Comparison of ENCODE assay signal across 24 cellular contexts in genomic region chr7:2224934-2225333, GRCh38. TPM values are rescaled to one million over a fixed set of nuclear protein-coding genes. Genes with fewer than 3 reads are reported as not detected.
DNase-seq lines count a peak whose midpoint lies in the region; ATAC-seq, FAIRE-seq and TF ChIP-seq lines count a peak whose summit lies in the region.
"Had no signal": no experiment of that assay in that cellular context is flagged by ENCODE, and none has a peak within 500 bp of the region (broad histone marks: within the 10 kb centered on the region; RNA-seq: fewer than 3 reads in every experiment).

No MANE protein-coding gene starts in this region.

- no peak overlapping the region for H3K4me2 ChIP-seq in osteoblast (ENCODE audit: insufficient read depth, low read length)
- H3K4me2 ChIP-seq: neural progenitor cell had no signal

- H3K27me3 ChIP-seq in esophagus (ENCODE audit: control insufficient read depth in 1 of 2, insufficient read depth in 2 of 2, low read length in 2 of 2) (no peaks in the 10 kb centered on the region), osteoblast (ENCODE audit: insufficient read depth, low read length) (no peaks in the 10 kb centered on the region)
- H3K27me3 ChIP-seq: neural progenitor cell had no signal

- peaks cover 17% of the 10 kb centered on the region for H4K20me1 ChIP-seq in osteoblast (ENCODE audit: insufficient read depth, low read length)

- no peak for TF ChIP-seq CTCF in osteoblast (IDR thresholded peaks at IDR 0.05; ENCODE audit: extremely low read depth, low read depth, low read length)

- peak; percentile 48 for DNase-seq in 8988T
- peak; percentile 51 for DNase-seq in osteoblast (ENCODE audit: insufficient read length, low spot score, missing footprints)
- DNase-seq in GM12891 (ENCODE audit: insufficient read length, low spot score), result no peak
- no peak for DNase-seq in stimulated activated CD4-positive, alpha-beta T cell treated with anti-CD3 and anti-CD28 coated beads, Interleukin-4, amount 100 ng/mL, for 4 hours
- DNase-seq: activated CD4-positive, alpha-beta T cell treated with anti-CD3 and anti-CD28 coated beads, Interleukin-2, amount 10 ng/mL, durations not matched to agents 24 days and 14 days; activated naive CD4-positive, alpha-beta T cell treated with anti-CD3 and anti-CD28 coated beads for 36 hours; activated T-cell treated with anti-CD3 and anti-CD28 coated beads, Interleukin-2, amount 50 U/mL, for 72 hours; amygdala; CD8-positive, alpha-beta memory T cell; dermis blood vessel endothelial cell; Kasumi-1; NCI-H1048; NCI-H187 treated with DMSO at 0.1 percent for 48 hours; NCI-H526 treated with DMSO at 0.1 percent for 48 hours; stimulated activated CD4-positive, alpha-beta T cell treated with anti-CD3 and anti-CD28 coated beads, Interleukin-2, amount 100 ng/mL, for 24 hours; T-helper 2 cell had no signal

- ATAC-seq in HG02798 (IDR thresholded peaks at IDR 0.05; ENCODE audit: poor library complexity, unreplicated experiment) (no peak), HG03432 (IDR thresholded peaks at IDR 0.05; ENCODE audit: unreplicated experiment) (no peak)
- ATAC-seq: activated T-cell treated with anti-CD3 and anti-CD28 coated beads, Interleukin-2, amount 50 U/mL, for 72 hours had no signal

- no peak for TF ChIP-seq POLR2A in GM12891 (IDR thresholded peaks at IDR 0.05; ENCODE audit: low read depth, low read length)

- peaks cover 31% of the 10 kb centered on the region for H3K79me2 ChIP-seq in osteoblast (ENCODE audit: insufficient read depth, low read length)

- H3K4me3 ChIP-seq in esophagus (ENCODE audit: low read depth in 1 of 2, low read length in 2 of 2) (no peak overlapping the region), osteoblast (ENCODE audit: insufficient read depth, low read length) (no peak overlapping the region)
- H3K4me3 ChIP-seq: neural progenitor cell, SK-N-MC, skin epidermis had no signal

- WGBS in esophagus, 2 donors, result 55 to 64% methylated on average over 4 of the region's 4 CpGs

- peak; percentile 8; the same call in 1 of the 2 replicates for TF ChIP-seq RAD21 in Ishikawa (IDR thresholded peaks at IDR 0.05; ENCODE audit: low read depth)

- peak; percentile 89 for TF ChIP-seq EP300 in Ishikawa (IDR thresholded peaks at IDR 0.05; ENCODE audit: borderline replicate concordance)

- no peak overlapping the region for H2AFZ ChIP-seq in osteoblast (ENCODE audit: low read length)
- H2AFZ ChIP-seq: neural progenitor cell had no signal

- no peak for FAIRE-seq in GM12891 (lab: Jason Lieb, UNC)
- FAIRE-seq: RCC 7860 had no signal

- H3K9me3 ChIP-seq in esophagus (ENCODE audit: control insufficient read depth in 2 of 2, insufficient read depth in 1 of 2, low read depth in 1 of 2, low read length in 1 of 2) (no peaks in the 10 kb centered on the region), osteoblast (ENCODE audit: low read depth, low read length) (no peaks in the 10 kb centered on the region)

- H3K36me3 ChIP-seq in esophagus (ENCODE audit: control insufficient read depth in 2 of 2, insufficient read depth in 2 of 2, low read length in 1 of 2) (peaks cover 0 to 46% of the 10 kb centered on the region in 2 donors), osteoblast (ENCODE audit: insufficient read depth, low read length) (peaks cover 32% of the 10 kb centered on the region)
- H3K36me3 ChIP-seq: neural progenitor cell had no signal

- H3K4me1 ChIP-seq in esophagus (ENCODE audit: control insufficient read depth in 2 of 2, insufficient read depth in 2 of 2, low read length in 1 of 2) (peaks cover 0 to 15% of the 10 kb centered on the region in 2 donors), osteoblast (ENCODE audit: insufficient read depth, low read length) (no peaks in the 10 kb centered on the region)
- H3K4me1 ChIP-seq: neural progenitor cell had no signal

- H3K27ac ChIP-seq in esophagus (ENCODE audit: low read depth in 2 of 2, low read length in 1 of 2) (peak overlapping the region; percentile 69 to 80), osteoblast (ENCODE audit: low read depth, low read length) (no peak overlapping the region)
- H3K27ac ChIP-seq: neural progenitor cell, SK-N-MC had no signal

TF ChIP-seq in Ishikawa, 13 proteins besides CTCF, POLR2A, EP300 and RAD21:
- TF ChIP-seq TEAD4 (IDR thresholded peaks at IDR 0.05) (peak; percentile 97), CEBPB (IDR thresholded peaks at IDR 0.05) (peak; percentile 29; the same call in 1 of the 2 replicates), YY1 (IDR thresholded peaks at IDR 0.05; ENCODE audit: low read depth) (peak; percentile 63; the same call in 1 of the 2 replicates), TAF1 (IDR thresholded peaks at IDR 0.05; ENCODE audit: low read depth) (no peak), NFIC (IDR thresholded peaks at IDR 0.05) (peak; percentile 98), TCF12 (IDR thresholded peaks at IDR 0.05; ENCODE audit: low read depth) (peak; percentile 92), ZBTB7A (IDR thresholded peaks at IDR 0.05; ENCODE audit: low read depth) (no peak; the same call in 1 of the 2 replicates), FOXM1 (IDR thresholded peaks at IDR 0.05; ENCODE audit: borderline replicate concordance, low read depth) (0 out of 2 replicates have a peak, but pooled peaks have one; percentile 59), MAX (IDR thresholded peaks at IDR 0.05) (peak; percentile 68), USF1 (IDR thresholded peaks at IDR 0.05) (no peak)

TF ChIP-seq in GM12891, 5 proteins besides CTCF, POLR2A, EP300 and RAD21:
- TF ChIP-seq SPI1 (IDR thresholded peaks at IDR 0.05; ENCODE audit: low read depth, low read length) (no peak), PAX5 (IDR thresholded peaks at IDR 0.05; ENCODE audit: insufficient read depth, low read length, severe bottlenecking) (no peak), TAF1 (IDR thresholded peaks at IDR 0.05; ENCODE audit: low read depth, low read length) (no peak), POLR2AphosphoS5 (IDR thresholded peaks at IDR 0.05; ENCODE audit: low read depth, low read length) (no peak), POU2F2 (IDR thresholded peaks at IDR 0.05; ENCODE audit: low read depth, low read length) (no peak)

RNA-seq across cellular contexts. Expression of gene MAD1L1, which starts 7.8 kb away (rescaled TPM):
- 10 to 100 TPM; 18.0 to 24.9 TPM for polyA plus RNA-seq in esophagus
- total RNA-seq in osteoblast, result 66.2 and 72.2 TPM in 2 replicates
- polyA plus RNA-seq in GM12891 (2012; ENCODE audit: low read depth, missing spikeins), result 90.5 TPM

RNA-seq across cellular contexts. Expression of gene MRM2, which starts 17.1 kb away (rescaled TPM):
- 10 to 100 TPM; 16.8 to 19.7 TPM for polyA plus RNA-seq in esophagus
- 21.4 and 21.5 TPM in 2 replicates for total RNA-seq in osteoblast
- polyA plus RNA-seq in GM12891 (2012; ENCODE audit: low read depth, missing spikeins), result 44.2 TPM

RNA-seq across cellular contexts. Expression of gene NUDT1, which starts 17.1 kb away (rescaled TPM):
- polyA plus RNA-seq in esophagus, result 10 to 100 TPM; 24.7 to 41.0 TPM
- 18.5 and 21.8 TPM in 2 replicates for total RNA-seq in osteoblast
- polyA plus RNA-seq in GM12891 (2012; ENCODE audit: low read depth, missing spikeins), result 56.5 TPM

Comparison
In these comparisons a context has a peak if more than half of its experiments do, and no peak if none do; other contexts are left out.
1. DNase-seq: peak in 8988T (single experiment) and osteoblast (single experiment); none in GM12891 (single experiment) and stimulated activated CD4-positive, alpha-beta T cell treated with anti-CD3 and anti-CD28 coated beads, Interleukin-4, amount 100 ng/mL, for 4 hours (0 of 2).